8 cellular contexts compared by ENCODE assay signal in genomic region chr10:124619195-124619594, GRCh38.
DNase-seq lines count a peak whose midpoint lies in the region; ATAC-seq and TF ChIP-seq lines count a peak whose summit lies in the region.

No MANE protein-coding gene starts in this region.

- no TSS peak for BruUV-seq in Caco-2 (replicated peaks; lab: Mats Ljungman, UMichigan)

- H3K27me3 ChIP-seq in upper lobe of left lung (no peaks in the 10 kb centered on the region), Caco-2 (replicated peaks; ENCODE audit: control insufficient read depth, insufficient read depth, low read length) (no peaks in the 10 kb centered on the region), H7 (ENCODE audit: control insufficient read depth, insufficient read depth, low read length) (no peaks in the 10 kb centered on the region)

- DNase-seq in activated CD8-positive, alpha-beta T cell treated with anti-CD3 and anti-CD28 coated beads for 36 hours = peak; percentile 45
- DNase-seq in activated CD8-positive, alpha-beta T cell treated with anti-CD3 and anti-CD28 coated beads, Interleukin-2, amount 10 ng/mL, durations not matched to agents 7 days and 5 days = no peak
- DNase-seq in NCI-H69 (lab: John Stamatoyannopoulos, UW) (peak; percentile 39), germinal center (ENCODE audit: low spot score) (peak; percentile 63), upper lobe of left lung (peak; percentile 63 to 85), NCI-H345 treated with DMSO at 0.1 percent for 48 hours (lab: John Stamatoyannopoulos, UW; ENCODE audit: unreplicated experiment) (no peak), Caco-2 (no peak), H7 (no peak)

- no peaks in the 10 kb centered on the region for H3K9me3 Mint-ChIP-seq in activated CD8-positive, alpha-beta T cell treated with anti-CD3 and anti-CD28 coated beads for 36 hours
- H3K9me3 Mint-ChIP-seq in activated CD8-positive, alpha-beta T cell treated with anti-CD3 and anti-CD28 coated beads, Interleukin-2, amount 10 ng/mL, durations not matched to agents 7 days and 5 days (ENCODE audit: insufficient read depth) = no peaks in the 10 kb centered on the region
- no peaks in the 10 kb centered on the region for H3K9me3 Mint-ChIP-seq in Caco-2 (ENCODE audit: unreplicated experiment)

- TF ChIP-seq POLR2A in upper lobe of left lung (IDR thresholded peaks at IDR 0.05) = no peak

- intact Hi-C loops in activated CD8-positive, alpha-beta T cell treated with anti-CD3 and anti-CD28 coated beads for 36 hours (cut with micrococcal nuclease) = no loop called here
- intact Hi-C loops in Caco-2 (cut with micrococcal nuclease; ENCODE audit: unreplicated experiment) = no loop called here

- no peak for TF ChIP-seq CTCF in activated CD8-positive, alpha-beta T cell treated with anti-CD3 and anti-CD28 coated beads for 36 hours (IDR thresholded peaks at IDR 0.05)
- TF ChIP-seq CTCF in upper lobe of left lung (IDR thresholded peaks at IDR 0.05) (no peak), Caco-2 (IDR thresholded peaks at IDR 0.05; ENCODE audit: insufficient read depth in 1 of 2, low read depth in 1 of 2, low read length in 1 of 2, severe bottlenecking in 1 of 2, unreplicated experiment in 1 of 2) (no peak)

- no peaks in the 10 kb centered on the region for H3K27me3 Mint-ChIP-seq in activated CD8-positive, alpha-beta T cell treated with anti-CD3 and anti-CD28 coated beads for 36 hours
- H3K27me3 Mint-ChIP-seq in activated CD8-positive, alpha-beta T cell treated with anti-CD3 and anti-CD28 coated beads, Interleukin-2, amount 10 ng/mL, durations not matched to agents 7 days and 5 days (ENCODE audit: low read depth) = no peaks in the 10 kb centered on the region
- no peaks in the 10 kb centered on the region for H3K27me3 Mint-ChIP-seq in Caco-2 (ENCODE audit: insufficient read depth, unreplicated experiment)

- peaks cover 3% of the 10 kb centered on the region for H3K36me3 Mint-ChIP-seq in activated CD8-positive, alpha-beta T cell treated with anti-CD3 and anti-CD28 coated beads for 36 hours (ENCODE audit: low read depth)
- peaks cover 3% of the 10 kb centered on the region for H3K36me3 Mint-ChIP-seq in activated CD8-positive, alpha-beta T cell treated with anti-CD3 and anti-CD28 coated beads, Interleukin-2, amount 10 ng/mL, durations not matched to agents 7 days and 5 days (ENCODE audit: low read depth)
- H3K36me3 Mint-ChIP-seq in Caco-2 (ENCODE audit: insufficient read depth, unreplicated experiment) = no peaks in the 10 kb centered on the region

- H3K9me3 ChIP-seq in upper lobe of left lung (no peaks in the 10 kb centered on the region), Caco-2 (no peaks in the 10 kb centered on the region)

- H3K27ac ChIP-seq in upper lobe of left lung = peak overlapping the region in 3 of 4 donors; percentile 43 to 64 (median 43)

- peaks cover 44% of the 10 kb centered on the region for H3K4me1 Mint-ChIP-seq in activated CD8-positive, alpha-beta T cell treated with anti-CD3 and anti-CD28 coated beads for 36 hours (ENCODE audit: low read depth)
- H3K4me1 Mint-ChIP-seq in activated CD8-positive, alpha-beta T cell treated with anti-CD3 and anti-CD28 coated beads, Interleukin-2, amount 10 ng/mL, durations not matched to agents 7 days and 5 days (ENCODE audit: low read depth) = peaks cover 24% of the 10 kb centered on the region
- no peaks in the 10 kb centered on the region for H3K4me1 Mint-ChIP-seq in Caco-2 (ENCODE audit: low read depth, unreplicated experiment)

- POLR2A ChIA-PET in activated CD8-positive, alpha-beta T cell treated with anti-CD3 and anti-CD28 coated beads for 36 hours (lab: Charles Lee) = interaction anchor here (0.6 to 1.4 kb wide), 3 partner anchors 52 to 109 kb away, joined by 3 to 5 read pairs (median 3); no protein-coding TSS in a partner anchor
- POLR2A ChIA-PET in activated CD8-positive, alpha-beta T cell treated with anti-CD3 and anti-CD28 coated beads, Interleukin-2, amount 10 ng/mL, durations not matched to agents 7 days and 5 days (lab: Charles Lee) = interaction anchor here (0.7 to 0.8 kb wide), 2 partner anchors 11 to 27 kb away, joined by 3 read pairs; no protein-coding TSS in a partner anchor
- POLR2A ChIA-PET in Caco-2 (lab: Charles Lee) = no interaction called here

- H3K4me1 ChIP-seq in upper lobe of left lung (peaks cover 16 to 34% (median 21%) of the 10 kb centered on the region in 4 donors), Caco-2 (no peaks in the 10 kb centered on the region)

- CTCF ChIA-PET in activated CD8-positive, alpha-beta T cell treated with anti-CD3 and anti-CD28 coated beads for 36 hours (lab: Charles Lee) = interaction anchor here (0.8 to 1.4 kb wide), 4 partner anchors 9 to 122 kb away, joined by 3 to 8 read pairs (median 4); no protein-coding TSS in a partner anchor
- CTCF ChIA-PET in activated CD8-positive, alpha-beta T cell treated with anti-CD3 and anti-CD28 coated beads, Interleukin-2, amount 10 ng/mL, durations not matched to agents 7 days and 5 days (lab: Charles Lee) = interaction anchor here (1.0 to 1.4 kb wide), 3 partner anchors 100 to 122 kb away, joined by 3 to 4 read pairs (median 4); no protein-coding TSS in a partner anchor
- CTCF ChIA-PET in Caco-2 (lab: Charles Lee) = no interaction called here

- H3K36me3 ChIP-seq in upper lobe of left lung (peaks cover 0 to 30% (median 23%) of the 10 kb centered on the region in 4 donors), Caco-2 (ENCODE audit: control insufficient read depth, insufficient read depth, low read length) (no peaks in the 10 kb centered on the region), H7 (replicated peaks; ENCODE audit: control insufficient read depth, insufficient read depth, low read length) (no peaks in the 10 kb centered on the region)

- ATAC-seq in activated CD8-positive, alpha-beta T cell treated with anti-CD3 and anti-CD28 coated beads for 36 hours = peak; percentile 71
- no peak for ATAC-seq in activated CD8-positive, alpha-beta T cell treated with anti-CD3 and anti-CD28 coated beads, Interleukin-2, amount 10 ng/mL, durations not matched to agents 7 days and 5 days
- ATAC-seq in upper lobe of left lung (ENCODE audit: low FRiP score in 2 of 2) = peak; percentile 11 to 67

- 41 to 61% methylated on average over 3 to 9 of the region's 9 CpGs for WGBS in upper lobe of left lung, 2 donors

- H3K4me3 Mint-ChIP-seq in activated CD8-positive, alpha-beta T cell treated with anti-CD3 and anti-CD28 coated beads for 36 hours = no peak overlapping the region
- no peak overlapping the region for H3K4me3 Mint-ChIP-seq in activated CD8-positive, alpha-beta T cell treated with anti-CD3 and anti-CD28 coated beads, Interleukin-2, amount 10 ng/mL, durations not matched to agents 7 days and 5 days
- no peak overlapping the region for H3K4me3 Mint-ChIP-seq in Caco-2 (ENCODE audit: unreplicated experiment)

- peak overlapping the region; percentile 32 for H3K27ac Mint-ChIP-seq in activated CD8-positive, alpha-beta T cell treated with anti-CD3 and anti-CD28 coated beads for 36 hours
- no peak overlapping the region for H3K27ac Mint-ChIP-seq in activated CD8-positive, alpha-beta T cell treated with anti-CD3 and anti-CD28 coated beads, Interleukin-2, amount 10 ng/mL, durations not matched to agents 7 days and 5 days
- no peak overlapping the region for H3K27ac Mint-ChIP-seq in Caco-2 (ENCODE audit: unreplicated experiment)

- TF ChIP-seq EP300 in upper lobe of left lung (IDR thresholded peaks at IDR 0.05) = no peak

- H3K4me3 ChIP-seq in upper lobe of left lung (no peak overlapping the region), Caco-2 (ENCODE audit: low read depth, low read length) (no peak overlapping the region), H7 (ENCODE audit: insufficient read depth, low read depth, low read length) (no peak overlapping the region)

Comparison
In these comparisons a context has a peak if more than half of its experiments do, and no peak if none do; other contexts are left out.
1. DNase-seq: peak in activated CD8-positive, alpha-beta T cell treated with anti-CD3 and anti-CD28 coated beads for 36 hours (single experiment), NCI-H69 (single experiment), germinal center (single experiment) and upper lobe of left lung (2 of 2); none in activated CD8-positive, alpha-beta T cell treated with anti-CD3 and anti-CD28 coated beads, Interleukin-2, amount 10 ng/mL, durations not matched to agents 7 days and 5 days (single experiment), NCI-H345 treated with DMSO at 0.1 percent for 48 hours (single experiment), Caco-2 (0 of 2) and H7 (single experiment).